In genomic region chr6:25026723-25027122, GRCh38 we compare ENCODE assay signal across 10 cellular contexts.
A peak's percentile ranks its signal among the peaks of the same experiment; 100 is the strongest.
DNase-seq lines count a peak whose midpoint lies in the region; ATAC-seq and TF ChIP-seq lines count a peak whose summit lies in the region.
"Had no signal": no experiment of that assay in that cellular context is flagged by ENCODE, and none has a peak within 500 bp of the region (broad histone marks: within the 10 kb centered on the region; RNA-seq: fewer than 3 reads in every experiment).

No MANE protein-coding gene starts in this region.

- DNase-seq in NCI-H748 (lab: John Stamatoyannopoulos, UW; ENCODE audit: unreplicated experiment), result peak; percentile 22
- no peak for DNase-seq in NCI-H748 treated with DMSO at 0.1 percent for 48 hours (lab: John Stamatoyannopoulos, UW)
- peak; percentile 26 to 93 (median 74) for DNase-seq in NCI-H1417 (lab: John Stamatoyannopoulos, UW)
- DNase-seq in activated B cell treated with CpG ODN at 0.5 μM for 24 hours, result no peak
- peak; percentile 49 for DNase-seq in natural killer cell treated with Interleukin-12 subunit alpha and Interleukin-12 subunit beta and Interleukin-15 and Interleukin-18, amount 100 ng/mL, for 72 hours (ENCODE audit: low spot score)
- no peak for DNase-seq in COLO829 (ENCODE audit: low spot score)
- no peak for DNase-seq in AG08396 (ENCODE audit: low spot score)
- DNase-seq: body of pancreas, NCI-H226 had no signal

- peak overlapping the region; percentile 59 for H3K27ac Mint-ChIP-seq in activated B cell treated with CpG ODN at 0.5 μM for 24 hours
- peak overlapping the region; percentile 92 to 97 for H3K27ac Mint-ChIP-seq in natural killer cell treated with Interleukin-12 subunit alpha and Interleukin-12 subunit beta and Interleukin-15 and Interleukin-18, amount 100 ng/mL, for 72 hours

- H3K9me3 Mint-ChIP-seq in activated B cell treated with CpG ODN at 0.5 μM for 24 hours, result no peaks in the 10 kb centered on the region
- H3K9me3 Mint-ChIP-seq in natural killer cell treated with Interleukin-12 subunit alpha and Interleukin-12 subunit beta and Interleukin-15 and Interleukin-18, amount 100 ng/mL, for 72 hours, result no peaks in the 10 kb centered on the region

- ATAC-seq in activated B cell treated with CpG ODN at 0.5 μM for 24 hours (ENCODE audit: low read depth) (no peak), HG03469 (IDR thresholded peaks at IDR 0.05; ENCODE audit: unreplicated experiment) (no peak)
- ATAC-seq in natural killer cell treated with Interleukin-12 subunit alpha and Interleukin-12 subunit beta and Interleukin-15 and Interleukin-18, amount 100 ng/mL, for 72 hours, result no peak
- ATAC-seq: body of pancreas had no signal

- CTCF ChIA-PET in activated B cell treated with CpG ODN at 0.5 μM for 24 hours (lab: Charles Lee), result interaction anchor here (0.7 to 7.3 kb wide), 29 partner anchors 9 to 390 kb away, joined by 3 to 140 read pairs (median 5); partner anchors contain the start of gene C6orf62

- H3K4me1 Mint-ChIP-seq in activated B cell treated with CpG ODN at 0.5 μM for 24 hours, result peaks cover 57% of the 10 kb centered on the region
- peaks cover 29 to 39% of the 10 kb centered on the region in 2 donors for H3K4me1 Mint-ChIP-seq in natural killer cell treated with Interleukin-12 subunit alpha and Interleukin-12 subunit beta and Interleukin-15 and Interleukin-18, amount 100 ng/mL, for 72 hours (ENCODE audit: low read depth in 2 of 2)

- H3K27me3 Mint-ChIP-seq in activated B cell treated with CpG ODN at 0.5 μM for 24 hours, result no peaks in the 10 kb centered on the region
- H3K27me3 Mint-ChIP-seq in natural killer cell treated with Interleukin-12 subunit alpha and Interleukin-12 subunit beta and Interleukin-15 and Interleukin-18, amount 100 ng/mL, for 72 hours, result no peaks in the 10 kb centered on the region

- peak overlapping the region; percentile 15 for H3K4me3 Mint-ChIP-seq in activated B cell treated with CpG ODN at 0.5 μM for 24 hours
- peak overlapping the region; percentile 82 for H3K4me3 Mint-ChIP-seq in natural killer cell treated with Interleukin-12 subunit alpha and Interleukin-12 subunit beta and Interleukin-15 and Interleukin-18, amount 100 ng/mL, for 72 hours

- no peak for TF ChIP-seq CTCF in activated B cell treated with CpG ODN at 0.5 μM for 24 hours (IDR thresholded peaks at IDR 0.05)

- peaks cover 75% of the 10 kb centered on the region for H3K36me3 Mint-ChIP-seq in activated B cell treated with CpG ODN at 0.5 μM for 24 hours (ENCODE audit: low read depth)
- H3K36me3 Mint-ChIP-seq in natural killer cell treated with Interleukin-12 subunit alpha and Interleukin-12 subunit beta and Interleukin-15 and Interleukin-18, amount 100 ng/mL, for 72 hours, result no peaks in the 10 kb centered on the region

- POLR2A ChIA-PET in activated B cell treated with CpG ODN at 0.5 μM for 24 hours (lab: Charles Lee), result interaction anchor here (0.6 to 3.1 kb wide), 19 partner anchors 8 to 305 kb away, joined by 3 to 33 read pairs (median 4); no protein-coding TSS in a partner anchor

- intact Hi-C loops in activated B cell treated with CpG ODN at 0.5 μM for 24 hours (cut with micrococcal nuclease), result loop anchor here (1.0 to 2.0 kb wide), 5 partner anchors 16 to 170 kb away; no protein-coding TSS in a partner anchor

Comparison
In these comparisons a context has a peak if more than half of its experiments do, and no peak if none do; other contexts are left out.
1. DNase-seq: peak in NCI-H748 (single experiment), NCI-H1417 (3 of 3) and natural killer cell treated with Interleukin-12 subunit alpha and Interleukin-12 subunit beta and Interleukin-15 and Interleukin-18, amount 100 ng/mL, for 72 hours (single experiment); none in NCI-H748 treated with DMSO at 0.1 percent for 48 hours (single experiment), activated B cell treated with CpG ODN at 0.5 μM for 24 hours (single experiment), COLO829 (single experiment) and AG08396 (single experiment).